Comparison of ENCODE assay signal across 13 cellular contexts in the genomic region with DNA sequence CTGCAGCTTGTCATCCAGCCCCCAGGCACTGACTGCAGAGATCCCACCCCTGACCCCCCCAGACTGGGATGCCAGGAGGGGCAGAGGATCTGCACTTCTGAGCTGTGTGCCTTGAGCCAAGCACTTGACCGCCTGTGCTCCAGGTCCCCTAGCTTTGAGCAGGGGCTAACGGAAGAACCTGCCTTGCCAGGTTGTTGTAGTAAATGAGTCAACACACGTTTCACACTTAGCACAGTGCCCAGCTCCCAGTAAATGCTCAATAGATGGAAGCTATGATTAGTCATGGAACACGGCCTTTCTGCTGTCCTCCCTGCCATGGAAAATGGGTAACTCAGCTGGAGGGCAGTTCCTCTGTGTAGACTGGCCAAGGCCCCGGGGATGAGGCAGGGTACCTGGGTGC. TPM values are rescaled to one million over a fixed set of nuclear protein-coding genes. Genes with fewer than 3 reads are reported as not detected.
DNase-seq lines count a peak whose midpoint lies in the region; ATAC-seq and TF ChIP-seq lines count a peak whose summit lies in the region.
"Had no signal": no experiment of that assay in that cellular context is flagged by ENCODE, and none has a peak within 500 bp of the region (broad histone marks: within the 10 kb centered on the region; RNA-seq: fewer than 3 reads in every experiment).

No MANE protein-coding gene starts in this region.

- H3K4me2 ChIP-seq in neural progenitor cell = no peak overlapping the region

- H3K4me3 Mint-ChIP-seq in Calu3 (ENCODE audit: low read depth, unreplicated experiment) = no peak overlapping the region
- no peak overlapping the region for H3K4me3 Mint-ChIP-seq in chondrocyte (ENCODE audit: unreplicated experiment)
- H3K4me3 Mint-ChIP-seq in neural progenitor cell = peak overlapping the region; percentile 15
- H3K4me3 Mint-ChIP-seq in CD14-positive monocyte = no peak overlapping the region

- CTCF ChIA-PET in Calu3 (lab: Charles Lee) = interaction anchor here (1.1 kb wide), 1 partner anchor 19 kb away, joined by 10 read pairs; no protein-coding TSS in a partner anchor

- H3K9me3 ChIP-seq in HUES6 (ENCODE audit: control insufficient read depth, insufficient read depth, low read depth, low read length) (no peaks in the 10 kb centered on the region), neural progenitor cell (ENCODE audit: low read depth) (no peaks in the 10 kb centered on the region), aorta (ENCODE audit: control insufficient read depth, low read length) (no peaks in the 10 kb centered on the region)

- H3K4me1 ChIP-seq in HUES6 (ENCODE audit: control insufficient read depth, insufficient read depth, low read length) = peaks cover 70% of the 10 kb centered on the region
- peaks cover 7% of the 10 kb centered on the region for H3K4me1 ChIP-seq in neural progenitor cell
- no peaks in the 10 kb centered on the region for H3K4me1 ChIP-seq in aorta (ENCODE audit: control insufficient read depth in 1 of 2, insufficient read depth in 2 of 2, low read length in 2 of 2)

- H3K27me3 Mint-ChIP-seq in Calu3 (ENCODE audit: unreplicated experiment) (no peaks in the 10 kb centered on the region), chondrocyte (ENCODE audit: low read depth) (no peaks in the 10 kb centered on the region), neural progenitor cell (ENCODE audit: insufficient read depth, low read depth) (peaks cover 9% of the 10 kb centered on the region), CD14-positive monocyte (ENCODE audit: low read depth in 3 of 3) (peaks cover 1 to 10% (median 5%) of the 10 kb centered on the region in 3 donors)

- no peak overlapping the region for H2AFZ ChIP-seq in neural progenitor cell (replicated peaks)

- DNase-seq in Calu3 = peak; percentile 37
- no peak for DNase-seq in chondrocyte (ENCODE audit: low spot score)
- no peak for DNase-seq in neural progenitor cell (ENCODE audit: low spot score)
- DNase-seq in aorta = no peak
- DNase-seq in CD14-positive monocyte (ENCODE audit: low spot score) = no peak
- no peak for DNase-seq in GM19240 (ENCODE audit: insufficient read length, low spot score)
- DNase-seq: NCI-H2107; occipital lobe; stimulated activated CD4-positive, alpha-beta T cell treated with anti-CD3 and anti-CD28 coated beads, Interleukin-1b, Interleukin-23, amount 100 ng/mL, for 48 hours; stimulated activated naive CD4-positive, alpha-beta T cell treated with Interleukin-2 at 50 U/mL for 16 hours; T-helper 9 cell had no signal

- no peak overlapping the region for H3K4me3 ChIP-seq in HUES6 (ENCODE audit: low read depth, low read length)
- H3K4me3 ChIP-seq in neural progenitor cell = no peak overlapping the region
- no peak overlapping the region for H3K4me3 ChIP-seq in aorta (ENCODE audit: low read length in 2 of 2)

- ATAC-seq in GM21619 (IDR thresholded peaks at IDR 0.05; ENCODE audit: unreplicated experiment) (no peak), aorta (ENCODE audit: low FRiP score) (no peak)

- H3K4me1 Mint-ChIP-seq in Calu3 (ENCODE audit: low read depth, unreplicated experiment) (peaks cover 15% of the 10 kb centered on the region), chondrocyte (ENCODE audit: low read depth) (peaks cover 40% of the 10 kb centered on the region), neural progenitor cell (peaks cover 41% of the 10 kb centered on the region), CD14-positive monocyte (peaks cover 23% of the 10 kb centered on the region)

- intact Hi-C loops in Calu3 (cut with micrococcal nuclease; ENCODE audit: unreplicated experiment) (no loop called here), aorta (cut with DNase I) (no loop called here), CD14-positive monocyte (cut with micrococcal nuclease) (no loop called here)

- H3K36me3 ChIP-seq in HUES6 (ENCODE audit: control insufficient read depth, insufficient read depth, low read length) (no peaks in the 10 kb centered on the region), neural progenitor cell (no peaks in the 10 kb centered on the region), aorta (ENCODE audit: control insufficient read depth in 1 of 2, insufficient read depth in 2 of 2, low read length in 1 of 2) (no peaks in the 10 kb centered on the region)

- H3K36me3 Mint-ChIP-seq in Calu3 (ENCODE audit: insufficient read depth, unreplicated experiment) (peaks cover 8% of the 10 kb centered on the region), chondrocyte (ENCODE audit: low read depth) (no peaks in the 10 kb centered on the region), neural progenitor cell (no peaks in the 10 kb centered on the region), CD14-positive monocyte (peaks cover 0 to 3% of the 10 kb centered on the region in 2 donors)

- WGBS in aorta, 2 donors = 57 to 58% methylated on average over 5 of the region's 5 CpGs

- no peaks in the 10 kb centered on the region for H3K27me3 ChIP-seq in HUES6 (ENCODE audit: control insufficient read depth, insufficient read depth, low read length)
- H3K27me3 ChIP-seq in neural progenitor cell = no peaks in the 10 kb centered on the region
- no peaks in the 10 kb centered on the region for H3K27me3 ChIP-seq in aorta (ENCODE audit: control insufficient read depth in 1 of 2, insufficient read depth in 2 of 2, low read length in 1 of 2)

- peak overlapping the region; percentile 14 for H3K9ac ChIP-seq in HUES6 (ENCODE audit: low read length)
- H3K9ac ChIP-seq in neural progenitor cell = no peak overlapping the region

- H4K20me1 ChIP-seq in neural progenitor cell (ENCODE audit: low read depth) = no peaks in the 10 kb centered on the region

- H3K9me3 Mint-ChIP-seq in Calu3 (ENCODE audit: low read depth, unreplicated experiment) = no peaks in the 10 kb centered on the region
- H3K9me3 Mint-ChIP-seq in chondrocyte (ENCODE audit: low read depth) = no peaks in the 10 kb centered on the region
- H3K9me3 Mint-ChIP-seq in neural progenitor cell = no peaks in the 10 kb centered on the region
- no peaks in the 10 kb centered on the region for H3K9me3 Mint-ChIP-seq in CD14-positive monocyte

- TF ChIP-seq CTCF in Calu3 (IDR thresholded peaks at IDR 0.05; ENCODE audit: unreplicated experiment) (no peak), chondrocyte (IDR thresholded peaks at IDR 0.05) (no peak), neural progenitor cell (IDR thresholded peaks at IDR 0.05) (no peak), CD14-positive monocyte (IDR thresholded peaks at IDR 0.05) (no peak)

- BruUV-seq in Calu3 (replicated peaks; lab: Mats Ljungman, UMichigan) = no TSS peak

- no peak overlapping the region for H3K27ac Mint-ChIP-seq in Calu3 (ENCODE audit: unreplicated experiment)
- peak overlapping the region; percentile 58 for H3K27ac Mint-ChIP-seq in chondrocyte (ENCODE audit: unreplicated experiment)
- peak overlapping the region; percentile 85 for H3K27ac Mint-ChIP-seq in neural progenitor cell
- peak overlapping the region in 1 of 7 donors; percentile 38 for H3K27ac Mint-ChIP-seq in CD14-positive monocyte

- no peaks in the 10 kb centered on the region for H3K79me2 ChIP-seq in neural progenitor cell (ENCODE audit: low read depth)

- H3K27ac ChIP-seq in HUES6 (ENCODE audit: low read depth, low read length) = no peak overlapping the region
- no peak overlapping the region for H3K27ac ChIP-seq in neural progenitor cell
- no peak overlapping the region for H3K27ac ChIP-seq in aorta (ENCODE audit: low read depth in 1 of 2, low read length in 2 of 2)

- no peaks in the 10 kb centered on the region for H3F3A ChIP-seq in neural progenitor cell (ENCODE audit: low read depth)

RNA-seq across cellular contexts. Expression of gene IFFO2, which starts 24.1 kb away (rescaled TPM):
- 6.6 and 13.0 TPM in 2 replicates for total RNA-seq in Calu3 (2022)
- 13.9 to 18.9 TPM (median 18.8 TPM) in 3 replicates for total RNA-seq in chondrocyte
- total RNA-seq in neural progenitor cell (ENCODE audit: low replicate concordance) = 0.65 and 1.5 TPM in 2 replicates
- 10 to 100 TPM; 21.5 to 34.7 TPM for total RNA-seq in aorta
- 1 to 10 TPM; 3.9 to 5.4 TPM for polyA plus RNA-seq in aorta
- under 1 TPM; 0.78 to 0.94 TPM for polyA plus RNA-seq in CD14-positive monocyte

RNA-seq across cellular contexts. Expression of gene ALDH4A1, which starts 30.0 kb away (rescaled TPM):
- 10.1 and 10.7 TPM in 2 replicates for total RNA-seq in Calu3 (2022)
- 9.3 to 15.0 TPM (median 14.2 TPM) in 3 replicates for total RNA-seq in chondrocyte
- total RNA-seq in neural progenitor cell (ENCODE audit: low replicate concordance) = 21.8 and 39.9 TPM in 2 replicates
- 10 to 100 TPM in 1 of 2 donors, 1 to 10 TPM in 1; 9.3 to 12.7 TPM for total RNA-seq in aorta
- polyA plus RNA-seq in aorta = 1 to 10 TPM; 4.8 to 9.8 TPM
- 1 to 10 TPM; 4.8 to 7.8 TPM for polyA plus RNA-seq in CD14-positive monocyte
